10 cellular contexts compared by ENCODE assay signal in genomic region chr9:107749787-107750444, GRCh38.
DNase-seq lines count a peak whose midpoint lies in the region; ATAC-seq, FAIRE-seq and TF ChIP-seq lines count a peak whose summit lies in the region.
"Had no signal": no experiment of that assay in that cellular context is flagged by ENCODE, and none has a peak within 500 bp of the region (broad histone marks: within the 10 kb centered on the region; RNA-seq: fewer than 3 reads in every experiment).

No MANE protein-coding gene starts in this region.

- FAIRE-seq in endothelial cell of umbilical vein (lab: Jason Lieb, UNC): peak; percentile 79

- 2 to 3% methylated on average over 5 of the region's 5 CpGs for WGBS in GM23248 (ENCODE audit: low coverage in 1 of 2, low lambda C conversion rate in 2 of 2, missing lambda C conversion rate in 2 of 2), 2 experiments

- H3K27me3 ChIP-seq in GM23248 (replicated peaks; ENCODE audit: insufficient read depth) (no peaks in the 10 kb centered on the region), PC-3 (ENCODE audit: low read length) (no peaks in the 10 kb centered on the region), endothelial cell of umbilical vein (ENCODE audit: control insufficient read depth in 2 of 2, insufficient read depth in 2 of 2, low read length in 2 of 2) (no peaks in the 10 kb centered on the region)

- no peak overlapping the region for H3K4me3 ChIP-seq in GM23248
- peak overlapping the region; percentile 53 for H3K4me3 ChIP-seq in PC-3 (ENCODE audit: low read length)
- H3K4me3 ChIP-seq in endothelial cell of umbilical vein (replicated peaks in 1 of 3; ENCODE audit: insufficient read depth in 1 of 3, low read depth in 1 of 3, low read length in 3 of 3): no peak overlapping the region

- H3K4me1 ChIP-seq in GM23248 (ENCODE audit: insufficient read depth) (peaks cover 36% of the 10 kb centered on the region), PC-3 (ENCODE audit: insufficient read depth, low read length) (peaks cover 45% of the 10 kb centered on the region), endothelial cell of umbilical vein (ENCODE audit: control insufficient read depth, extremely low read depth, insufficient read depth, low read length) (peaks cover 46% of the 10 kb centered on the region)

- H4K20me1 ChIP-seq in GM23248 (ENCODE audit: insufficient read depth): no peaks in the 10 kb centered on the region
- H4K20me1 ChIP-seq in PC-3 (ENCODE audit: low read length): no peaks in the 10 kb centered on the region
- no peaks in the 10 kb centered on the region for H4K20me1 ChIP-seq in endothelial cell of umbilical vein (replicated peaks; ENCODE audit: control insufficient read depth, extremely low read depth, insufficient read depth, low read length)

- no peaks in the 10 kb centered on the region for H3K9me3 Mint-ChIP-seq in endothelial cell (ENCODE audit: unreplicated experiment)

- H3K9me2 ChIP-seq in GM23248 (ENCODE audit: insufficient read depth) (no peaks in the 10 kb centered on the region), PC-3 (replicated peaks; ENCODE audit: low read length) (no peaks in the 10 kb centered on the region)

- dilution Hi-C loops in endothelial cell of umbilical vein (cut with MboI; ENCODE audit: extremely low pct_ligation_motif_present, low sequenced_read_pairs): no loop called here

- peak overlapping the region; percentile 69 for H3K9ac ChIP-seq in GM23248
- H3K9ac ChIP-seq in PC-3 (ENCODE audit: low read length): peak overlapping the region; percentile 75
- H3K9ac ChIP-seq in endothelial cell of umbilical vein (replicated peaks; ENCODE audit: extremely low read depth, insufficient read depth, low read length): peak overlapping the region; percentile 7

- H3K27ac ChIP-seq in GM23248 (peak overlapping the region; percentile 92), PC-3 (ENCODE audit: low read length) (peak overlapping the region; percentile 99), endothelial cell of umbilical vein (ENCODE audit: insufficient read depth, low read depth, low read length) (peak overlapping the region; percentile 60)

- POLR2A ChIA-PET in PC-3 (lab: Charles Lee; ENCODE audit: unreplicated experiment): no interaction called here
- POLR2A ChIA-PET in endothelial cell of umbilical vein (lab: Charles Lee): no interaction called here

- ATAC-seq in PC-3 (peak; percentile 78), GM21737 (IDR thresholded peaks at IDR 0.05; ENCODE audit: unreplicated experiment) (no peak), HG02852 (IDR thresholded peaks at IDR 0.05; ENCODE audit: unreplicated experiment) (no peak)

- H3K4me3 Mint-ChIP-seq in endothelial cell (ENCODE audit: unreplicated experiment): no peak overlapping the region
- H3K4me3 Mint-ChIP-seq: IgD-negative memory B cell, naive B cell had no signal

- H3F3A ChIP-seq in GM23248 (ENCODE audit: insufficient read depth) (peaks cover 33% of the 10 kb centered on the region), PC-3 (ENCODE audit: low read length, unreplicated experiment) (peaks cover 6% of the 10 kb centered on the region)

- H3K36me3 Mint-ChIP-seq in endothelial cell (ENCODE audit: low read depth, unreplicated experiment): no peaks in the 10 kb centered on the region
- H3K36me3 Mint-ChIP-seq: IgD-negative memory B cell, naive B cell had no signal

- intact Hi-C loops in PC-3 (cut with micrococcal nuclease): loop anchor here (1.0 to 10.0 kb wide), 5 partner anchors 39 to 817 kb away; no protein-coding TSS in a partner anchor
- intact Hi-C loops in endothelial cell of umbilical vein (cut with micrococcal nuclease): loop anchor here (1.0 to 5.0 kb wide), 6 partner anchors 17 to 467 kb away; partner anchors contain the start of genes KLF4 and RAD23B

- H3K36me3 ChIP-seq in GM23248 (ENCODE audit: low read depth): no peaks in the 10 kb centered on the region
- no peaks in the 10 kb centered on the region for H3K36me3 ChIP-seq in PC-3 (ENCODE audit: low read depth, low read length)
- H3K36me3 ChIP-seq in endothelial cell of umbilical vein (ENCODE audit: control insufficient read depth in 2 of 2, extremely low read depth in 1 of 2, insufficient read depth in 2 of 2, low read length in 2 of 2): no peaks in the 10 kb centered on the region

- H3K27ac Mint-ChIP-seq in endothelial cell (ENCODE audit: unreplicated experiment): no peak overlapping the region
- H3K27ac Mint-ChIP-seq: IgD-negative memory B cell had no signal

- H3K4me2 ChIP-seq in GM23248 (ENCODE audit: unreplicated experiment) (peak overlapping the region; percentile 64), PC-3 (ENCODE audit: low read length) (peak overlapping the region; percentile 86), endothelial cell of umbilical vein (ENCODE audit: insufficient read depth, low read length) (peak overlapping the region; percentile 48)

- CTCF ChIA-PET in PC-3 (lab: Charles Lee): interaction anchor here (0.7 kb wide), 1 partner anchor 245 kb away, joined by 4 read pairs; no protein-coding TSS in a partner anchor
- CTCF ChIA-PET in endothelial cell of umbilical vein (lab: Charles Lee): no interaction called here

- TF ChIP-seq CTCF in PC-3 (conservative IDR thresholded peaks at IDR 0.05; ENCODE audit: low read depth, low read length) (no peak), endothelial cell of umbilical vein (IDR thresholded peaks at IDR 0.05; ENCODE audit: extremely low read depth in 1 of 2, insufficient read depth in 1 of 2, low read depth in 1 of 2, low read length in 2 of 2) (no peak), endothelial cell (IDR thresholded peaks at IDR 0.05; ENCODE audit: unreplicated experiment) (no peak)

- peaks cover 4% of the 10 kb centered on the region for H3K27me3 Mint-ChIP-seq in endothelial cell (ENCODE audit: unreplicated experiment)
- H3K27me3 Mint-ChIP-seq: IgD-negative memory B cell, naive B cell had no signal

- H3K9me3 ChIP-seq in GM23248 (ENCODE audit: low read depth) (no peaks in the 10 kb centered on the region), PC-3 (ENCODE audit: low read length) (no peaks in the 10 kb centered on the region), endothelial cell of umbilical vein (replicated peaks; ENCODE audit: control insufficient read depth, insufficient read depth, low read length) (no peaks in the 10 kb centered on the region)

- no peak overlapping the region for H2AFZ ChIP-seq in GM23248
- 0 out of 2 replicates have a peak overlapping the region, but pooled peaks have one; percentile 20 for H2AFZ ChIP-seq in PC-3 (ENCODE audit: low read length)
- no peak overlapping the region for H2AFZ ChIP-seq in endothelial cell of umbilical vein (ENCODE audit: low read depth, low read length)

- H3K9me1 ChIP-seq in endothelial cell of umbilical vein (replicated peaks; ENCODE audit: control insufficient read depth, extremely low read depth, insufficient read depth, low read length): no peaks in the 10 kb centered on the region

- in situ Hi-C loops in GM23248 (cut with MboI): loop anchor here (25.0 kb wide), 1 partner anchor 263 kb away; the partner anchor contains the start of gene KLF4

- H3K79me2 ChIP-seq in GM23248 (ENCODE audit: insufficient read depth) (no peaks in the 10 kb centered on the region), PC-3 (ENCODE audit: low read length) (no peaks in the 10 kb centered on the region), endothelial cell of umbilical vein (ENCODE audit: control insufficient read depth, insufficient read depth, low read length) (no peaks in the 10 kb centered on the region)

- BruUV-seq in PC-3 (replicated peaks; lab: Mats Ljungman, UMichigan) (TSS peak; percentile 72), endothelial cell of umbilical vein (replicated peaks; lab: Mats Ljungman, UMichigan) (TSS peak; percentile 93)

- peak; percentile 7 for TF ChIP-seq POLR2A in endothelial cell of umbilical vein (IDR thresholded peaks at IDR 0.05; ENCODE audit: low read depth, low read length)

- DNase-seq in GM23248 (peak; percentile 97), PC-3 (peak; percentile 84), endothelial cell of umbilical vein (ENCODE audit: low read depth, low spot score) (peak; percentile 84), mesenteric fat pad (ENCODE audit: low spot score) (peak; percentile 94), cerebellar cortex (ENCODE audit: low spot score) (no peak), endothelial cell (ENCODE audit: low spot score) (no peak)
- DNase-seq: naive B cell had no signal

- peaks cover 7% of the 10 kb centered on the region for H3K4me1 Mint-ChIP-seq in endothelial cell (ENCODE audit: unreplicated experiment)
- H3K4me1 Mint-ChIP-seq: naive B cell had no signal

TF ChIP-seq in endothelial cell of umbilical vein, 7 proteins besides CTCF, POLR2A, EP300 and RAD21:
- no peak for TF ChIP-seq POLR2AphosphoS5 (IDR thresholded peaks at IDR 0.05; ENCODE audit: insufficient read depth, low read depth, low read length)
- no peak for TF ChIP-seq GATA2 (IDR thresholded peaks at IDR 0.05; ENCODE audit: insufficient read depth, insufficient read length, low read depth, low read length)
- TF ChIP-seq JUN (IDR thresholded peaks at IDR 0.05; ENCODE audit: borderline replicate concordance, insufficient read depth, insufficient read length, low read depth): peak; percentile 34
- peak; percentile 60 for TF ChIP-seq MYC (IDR thresholded peaks at IDR 0.05; ENCODE audit: low read depth, low read length)
- TF ChIP-seq EZH2 (IDR thresholded peaks at IDR 0.05; ENCODE audit: borderline replicate concordance, low read depth, low read length, severe bottlenecking): no peak
- peak; percentile 9 for TF ChIP-seq FOS (IDR thresholded peaks at IDR 0.05; ENCODE audit: borderline replicate concordance, insufficient read depth, low read length)
- TF ChIP-seq MAX (IDR thresholded peaks at IDR 0.05; ENCODE audit: insufficient read depth, insufficient read length): no peak
TF ChIP-seq in endothelial cell of umbilical vein: peak in this region for 3.

Comparison
In these comparisons a context has a peak if more than half of its experiments do, and no peak if none do; other contexts are left out.
1. DNase-seq: peak in GM23248 (single experiment), PC-3 (single experiment), endothelial cell of umbilical vein (single experiment) and mesenteric fat pad (single experiment); none in cerebellar cortex (single experiment) and endothelial cell (single experiment).
2. H3K9ac ChIP-seq: peak in every context shown above with its lines; median percentile 75 in PC-3; 69 in GM23248; 7 in endothelial cell of umbilical vein.
3. Peak in every context shown above with its lines, with median percentiles within 50 percentile points of each other: H3K27ac ChIP-seq and H3K4me2 ChIP-seq.